In genomic region chr3:128855574-128855973, GRCh38 we compare ENCODE assay signal across 22 cellular contexts.
"Had no signal": no experiment of that assay in that cellular context is flagged by ENCODE, and none has a peak within 500 bp of the region (broad histone marks: within the 10 kb centered on the region; RNA-seq: fewer than 3 reads in every experiment).

No MANE protein-coding gene starts in this region.

- ATAC-seq: activated T-helper 17 cell treated with anti-CD3 and anti-CD28 coated beads, Interleukin-2, amount 50 U/mL, for 72 hours; gastroesophageal sphincter; left colon; stimulated activated naive B cell treated with anti-CD40 and anti-IgM and Interleukin-4, amounts not matched to agents 10 μg/mL and 1 μg/mL and 100 μg/mL, for 72 hours; WTC11 had no signal

- H3K36me3 ChIP-seq: adrenal gland, ascending aorta, esophagus squamous epithelium, gastroesophageal sphincter, vagina had no signal

- H3K9me3 ChIP-seq: testis had no signal

- H3K27ac ChIP-seq: adrenal gland, ascending aorta, esophagus squamous epithelium, gastroesophageal sphincter, vagina had no signal

- H3K4me1 ChIP-seq: adrenal gland, ascending aorta, esophagus squamous epithelium, gastroesophageal sphincter, testis, vagina had no signal

- H3K27me3 ChIP-seq: adrenal gland, ascending aorta, esophagus squamous epithelium, gastroesophageal sphincter, testis, vagina had no signal

- DNase-seq: activated CD8-positive, alpha-beta memory T cell treated with anti-CD3 and anti-CD28 coated beads, Interleukin-2, amount 50 U/mL, for 4 hours; activated T-cell treated with anti-CD3 and anti-CD28 coated beads, Interleukin-2, amount 50 U/mL, for 24 hours; adrenal gland; esophagus squamous epithelium; head of caudate nucleus; islet precursor cell; left colon; naive B cell; stimulated activated CD4-positive, alpha-beta T cell treated with anti-CD3 and anti-CD28 coated beads, Interleukin-2, amount 100 ng/mL, for 48 hours; stimulated activated CD8-positive, alpha-beta memory T cell treated with anti-CD3 and anti-CD28 coated beads, Interleukin-4, amount 100 ng/mL, for 48 hours; stimulated activated naive B cell treated with anti-CD40 and anti-IgM and Interleukin-4, amounts not matched to agents 10 μg/mL and 1 μg/mL and 100 μg/mL, for 72 hours; testis; trophoblast cell had no signal

- H3K4me3 ChIP-seq: adrenal gland, ascending aorta, esophagus squamous epithelium, gastroesophageal sphincter, lung, testis, vagina had no signal

- H3K4me3 Mint-ChIP-seq: activated naive CD8-positive, alpha-beta T cell; activated T-cell treated with anti-CD3 and anti-CD28 coated beads, Interleukin-2, amount 50 U/mL, for 24 hours; activated T-helper 17 cell treated with anti-CD3 and anti-CD28 coated beads, Interleukin-2, amount 50 U/mL, for 72 hours; central memory CD8-positive, alpha-beta T cell; naive B cell; neural crest cell; stimulated activated naive B cell treated with anti-CD40 and anti-IgM and Interleukin-4, amounts not matched to agents 10 μg/mL and 1 μg/mL and 100 μg/mL, for 72 hours; WTC11 had no signal

- H3K27me3 Mint-ChIP-seq: activated naive CD8-positive, alpha-beta T cell; activated T-cell treated with anti-CD3 and anti-CD28 coated beads, Interleukin-2, amount 50 U/mL, for 24 hours; activated T-helper 17 cell treated with anti-CD3 and anti-CD28 coated beads, Interleukin-2, amount 50 U/mL, for 72 hours; central memory CD8-positive, alpha-beta T cell; naive B cell; stimulated activated naive B cell treated with anti-CD40 and anti-IgM and Interleukin-4, amounts not matched to agents 10 μg/mL and 1 μg/mL and 100 μg/mL, for 72 hours had no signal

- H3K27ac Mint-ChIP-seq: activated naive CD8-positive, alpha-beta T cell; activated T-cell treated with anti-CD3 and anti-CD28 coated beads, Interleukin-2, amount 50 U/mL, for 24 hours; activated T-helper 17 cell treated with anti-CD3 and anti-CD28 coated beads, Interleukin-2, amount 50 U/mL, for 72 hours; stimulated activated naive B cell treated with anti-CD40 and anti-IgM and Interleukin-4, amounts not matched to agents 10 μg/mL and 1 μg/mL and 100 μg/mL, for 72 hours; WTC11 had no signal

- H3K4me1 Mint-ChIP-seq: activated T-helper 17 cell treated with anti-CD3 and anti-CD28 coated beads, Interleukin-2, amount 50 U/mL, for 72 hours; central memory CD8-positive, alpha-beta T cell; naive B cell; stimulated activated naive B cell treated with anti-CD40 and anti-IgM and Interleukin-4, amounts not matched to agents 10 μg/mL and 1 μg/mL and 100 μg/mL, for 72 hours; WTC11 had no signal
